Comparison of ENCODE assay signal across 9 cellular contexts in the genomic region with DNA sequence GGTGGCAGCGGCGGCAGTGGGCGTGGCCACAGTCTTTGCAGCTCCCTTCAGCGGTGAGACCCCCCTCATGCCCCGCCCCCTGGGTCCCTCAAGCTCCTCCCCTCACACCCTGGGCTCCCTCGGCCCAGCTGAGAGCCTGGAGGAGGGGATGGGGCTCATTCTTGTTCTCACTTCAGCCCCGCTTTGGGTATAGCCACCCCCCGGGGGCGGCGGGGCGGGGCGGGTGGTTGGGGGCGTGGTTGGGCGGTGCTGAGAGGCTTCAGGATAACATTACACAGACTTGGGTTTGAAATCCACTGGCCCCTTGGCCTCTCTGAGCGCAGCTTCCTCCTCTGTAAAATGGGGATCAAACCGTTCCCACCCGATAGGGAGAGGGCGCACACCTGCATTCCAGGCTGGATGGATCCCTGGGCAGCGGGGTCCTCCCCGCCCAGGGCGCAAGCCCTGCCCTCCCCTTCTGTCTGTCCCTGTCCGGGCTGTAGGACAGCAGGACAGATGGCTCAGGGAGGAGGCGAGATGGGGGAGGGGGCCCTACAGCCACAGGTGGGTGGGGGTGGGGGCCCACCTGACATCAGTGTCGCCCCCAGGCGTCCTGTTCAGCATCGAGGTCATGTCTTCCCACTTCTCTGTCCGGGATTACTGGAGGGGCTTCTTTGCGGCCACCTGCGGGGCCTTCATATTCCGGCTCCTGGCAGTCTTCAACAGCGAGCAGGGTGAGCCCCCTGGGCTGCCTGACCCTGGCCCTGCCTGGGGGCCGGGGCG. TPM values are rescaled to one million over a fixed set of nuclear protein-coding genes. Genes with fewer than 3 reads are reported as not detected.
DNase-seq lines count a peak whose midpoint lies in the region; ATAC-seq and TF ChIP-seq lines count a peak whose summit lies in the region.
"Had no signal": no experiment of that assay in that cellular context is flagged by ENCODE, and none has a peak within 500 bp of the region (broad histone marks: within the 10 kb centered on the region; RNA-seq: fewer than 3 reads in every experiment).

No MANE protein-coding gene starts in this region.

- CTCF ChIA-PET in RWPE1 (lab: Yijun Ruan, JAX) = no interaction called here

- no peak overlapping the region for H2BK15ac ChIP-seq in mesendoderm (replicated peaks; ENCODE audit: low read depth)

- H3K4me3 ChIP-seq in mesendoderm (ENCODE audit: low read length) (no peak overlapping the region), vagina (peak overlapping the region; percentile 18 to 43)

- H3K4me1 ChIP-seq in mesendoderm (ENCODE audit: control insufficient read depth, low read depth, low read length) = no peaks in the 10 kb centered on the region
- H3K4me1 ChIP-seq in vagina = peaks cover 11% of the 10 kb centered on the region

- H3K23ac ChIP-seq in mesendoderm (ENCODE audit: low read length) = no peak overlapping the region

- no peaks in the 10 kb centered on the region for H3K79me2 ChIP-seq in mesendoderm (ENCODE audit: control insufficient read depth, insufficient read depth, low read length)

- no CpG with 5 or more reads among the region's 33 CpGs for WGBS in mesendoderm (ENCODE audit: extremely low coverage, insufficient coverage, low lambda C conversion rate)

- intact Hi-C loops in Right ventricle myocardium inferior (cut with DNase I) = no loop called here
- intact Hi-C loops in cardiac septum (cut with DNase I) = no loop called here
- intact Hi-C loops in vagina (cut with DNase I) = no loop called here

- H4K8ac ChIP-seq in mesendoderm (ENCODE audit: low read depth, low read length) = no peak overlapping the region

- H3K4ac ChIP-seq in mesendoderm (ENCODE audit: low read depth, low read length) = no peak overlapping the region

- H3K36me3 ChIP-seq in mesendoderm (ENCODE audit: control insufficient read depth, insufficient read depth, low read length) (no peaks in the 10 kb centered on the region), vagina (no peaks in the 10 kb centered on the region)

- no peak overlapping the region for H3K27ac ChIP-seq in mesendoderm (ENCODE audit: low read depth, low read length)
- no peak overlapping the region for H3K27ac ChIP-seq in vagina
- H3K27ac ChIP-seq in RWPE1 = no peak overlapping the region

- DNase-seq in Right ventricle myocardium inferior (ENCODE audit: missing footprints) = peak; percentile 27
- DNase-seq in cardiac septum (ENCODE audit: low spot score) = no peak
- DNase-seq in activated naive CD4-positive, alpha-beta T cell treated with anti-CD3 and anti-CD28 coated beads, Interleukin-2, amount 50 U/mL, for 16 hours = peak; percentile 57
- peak; percentile 95 for DNase-seq in mesendoderm
- no peak for DNase-seq in vagina (ENCODE audit: extremely low spot score in 2 of 2)
- DNase-seq in omental fat pad (ENCODE audit: low spot score) = no peak
- DNase-seq in RWPE1 (ENCODE audit: low spot score) = no peak
- DNase-seq in NCI-H2171 treated with DMSO at 0.1 percent for 48 hours (lab: John Stamatoyannopoulos, UW) = no peak
- DNase-seq: GDM1 had no signal

- peak overlapping the region; percentile 69 for H3K56ac ChIP-seq in mesendoderm (ENCODE audit: low read length)

- H2BK5ac ChIP-seq in mesendoderm (ENCODE audit: low read length) = no peak overlapping the region

- H2AK5ac ChIP-seq in mesendoderm (ENCODE audit: low read length) = no peak overlapping the region

- H2BK120ac ChIP-seq in mesendoderm (ENCODE audit: low read depth, low read length) = no peak overlapping the region

- H3K4me2 ChIP-seq in mesendoderm (ENCODE audit: low read length) = peak overlapping the region; percentile 39

- H3K27me3 ChIP-seq in mesendoderm (ENCODE audit: insufficient read depth, low read length, poor library complexity) (no peaks in the 10 kb centered on the region), vagina (no peaks in the 10 kb centered on the region)

- POLR2A ChIA-PET in RWPE1 (lab: Yijun Ruan, JAX; ENCODE audit: low non-redundant PET) = no interaction called here

- ATAC-seq in Right ventricle myocardium inferior (no peak), omental fat pad (ENCODE audit: low FRiP score) (no peak)

- no peak for TF ChIP-seq CTCF in vagina (IDR thresholded peaks at IDR 0.05)
- no peak for TF ChIP-seq CTCF in omental fat pad (IDR thresholded peaks at IDR 0.05)
- no peak for TF ChIP-seq CTCF in RWPE1 (conservative IDR thresholded peaks at IDR 0.05; ENCODE audit: low read depth)

- TF ChIP-seq POLR2A in vagina (IDR thresholded peaks at IDR 0.05) = no peak

- H3K9ac ChIP-seq in mesendoderm (ENCODE audit: low read length) = peak overlapping the region; percentile 56

- H3K79me1 ChIP-seq in mesendoderm (ENCODE audit: low read length) = no peaks in the 10 kb centered on the region

- no peak overlapping the region for H4K5ac ChIP-seq in mesendoderm (ENCODE audit: low read length)

- H3K9me3 ChIP-seq in vagina = no peaks in the 10 kb centered on the region

- no peak overlapping the region for H3K18ac ChIP-seq in mesendoderm (ENCODE audit: low read length)

RNA-seq across cellular contexts. Expression of a gene that starts 5.1 kb away (rescaled TPM):
- total RNA-seq in Right ventricle myocardium inferior (0.19 TPM), cardiac septum (1.2 TPM), vagina (0.25 TPM), omental fat pad (1 to 10 TPM in 2 of 4 donors, under 1 TPM in 2; 0.37 to 2.4 (median 1.0) TPM)
- 0.29 TPM for polyA plus RNA-seq in mesendoderm (2013, experiment 1 of 2)
- polyA plus RNA-seq in mesendoderm (2013, experiment 2 of 2) = 0.28 TPM

RNA-seq across cellular contexts. Expression of a gene that starts 9.1 kb away (rescaled TPM):
- total RNA-seq in Right ventricle myocardium inferior (4,074 TPM), cardiac septum (3,889 TPM), vagina (19.4 TPM), omental fat pad (100 to 1,000 TPM in 3 of 4 donors, 10 to 100 TPM in 1; 65.7 to 157 (median 128) TPM)
- polyA plus RNA-seq in mesendoderm (2013, experiment 1 of 2) = 0.03 TPM
- polyA plus RNA-seq in mesendoderm (2013, experiment 2 of 2) = 0.07 TPM

RNA-seq across cellular contexts. Expression of a gene that starts 16.7 kb away (rescaled TPM):
- total RNA-seq in Right ventricle myocardium inferior (2.2 TPM), cardiac septum (2.0 TPM), vagina (not detected), omental fat pad (1 to 10 TPM in 2 of 4 donors, under 1 TPM in 1, not detected in 1; 0.38 to 2.2 (median 1.6) TPM)
- polyA plus RNA-seq in mesendoderm (2013, experiment 1 of 2) = 0.86 TPM
- polyA plus RNA-seq in mesendoderm (2013, experiment 2 of 2) = 0.74 TPM

RNA-seq across cellular contexts. Expression of a gene that starts 22.9 kb away (rescaled TPM):
- total RNA-seq in Right ventricle myocardium inferior = 0.41 TPM
- not detected for total RNA-seq in cardiac septum
- 0.03 TPM for polyA plus RNA-seq in mesendoderm (2013, experiment 1 of 2)
- 0.04 TPM for polyA plus RNA-seq in mesendoderm (2013, experiment 2 of 2)
- not detected for total RNA-seq in vagina
- not detected for total RNA-seq in omental fat pad

RNA-seq across cellular contexts. Expression of a gene that starts 46.5 kb away (rescaled TPM):
- 5.9 TPM for total RNA-seq in Right ventricle myocardium inferior
- total RNA-seq in cardiac septum = 3.0 TPM
- 0.25 TPM for polyA plus RNA-seq in mesendoderm (2013, experiment 1 of 2)
- 0.20 TPM for polyA plus RNA-seq in mesendoderm (2013, experiment 2 of 2)
- total RNA-seq in vagina = 0.98 TPM
- not detected for total RNA-seq in omental fat pad

Comparison
In these comparisons a context has a peak if more than half of its experiments do, and no peak if none do; other contexts are left out.
1. DNase-seq: peak in Right ventricle myocardium inferior (single experiment), activated naive CD4-positive, alpha-beta T cell treated with anti-CD3 and anti-CD28 coated beads, Interleukin-2, amount 50 U/mL, for 16 hours (single experiment) and mesendoderm (single experiment); none in cardiac septum (single experiment), vagina (0 of 2), omental fat pad (single experiment), RWPE1 (single experiment) and NCI-H2171 treated with DMSO at 0.1 percent for 48 hours (single experiment).
2. RNA of a gene that starts 9.1 kb away (total RNA-seq): 4,074 TPM in Right ventricle myocardium inferior (single experiment) and 3,889 TPM in cardiac septum (single experiment); 65.7 to 157 TPM in omental fat pad and 19.4 TPM in vagina (single experiment); every median in the first group is over 10 times any median in the second.